11 cellular contexts compared by ENCODE assay signal in genomic region chr3:156460206-156460609, GRCh38.
DNase-seq lines count a peak whose midpoint lies in the region; ATAC-seq, FAIRE-seq and TF ChIP-seq lines count a peak whose summit lies in the region.
"Had no signal": no experiment of that assay in that cellular context is flagged by ENCODE, and none has a peak within 500 bp of the region (broad histone marks: within the 10 kb centered on the region; RNA-seq: fewer than 3 reads in every experiment).

No MANE protein-coding gene starts in this region.

- no peak for FAIRE-seq in HTR-8/SVneo (lab: Jason Lieb, UNC)
- FAIRE-seq: endometrium had no signal

- H3K36me3 ChIP-seq in ascending aorta (no peaks in the 10 kb centered on the region), tibial nerve (no peaks in the 10 kb centered on the region)

- H3K4me1 ChIP-seq in ascending aorta (peaks cover 6 to 34% of the 10 kb centered on the region in 2 donors), tibial nerve (peaks cover 0 to 3% (median 0%) of the 10 kb centered on the region in 4 donors)

- no peak overlapping the region for H3K4me3 ChIP-seq in ascending aorta
- H3K4me3 ChIP-seq in tibial nerve, result no peak overlapping the region
- H3K4me3 ChIP-seq: hepatocyte had no signal

- ATAC-seq in GM18511 (IDR thresholded peaks at IDR 0.05; ENCODE audit: unreplicated experiment) (peak; percentile 72), GM21717 (IDR thresholded peaks at IDR 0.05; ENCODE audit: unreplicated experiment) (peak; percentile 84), HG03378 (IDR thresholded peaks at IDR 0.05; ENCODE audit: unreplicated experiment) (peak; percentile 53), Right ventricle myocardium inferior (no peak)
- ATAC-seq: activated T-cell treated with anti-CD3 and anti-CD28 coated beads, Interleukin-2, amount 50 U/mL, for 72 hours had no signal

- TF ChIP-seq CTCF in ascending aorta (IDR thresholded peaks at IDR 0.05) (no peak), tibial nerve (IDR thresholded peaks at IDR 0.05) (no peak)

- no peaks in the 10 kb centered on the region for H3K9me3 ChIP-seq in ascending aorta
- no peaks in the 10 kb centered on the region for H3K9me3 ChIP-seq in tibial nerve

- WGBS in tibial nerve, 2 donors, result 49 to 60% methylated on average over 2 of the region's 2 CpGs

- no peaks in the 10 kb centered on the region for H3K27me3 ChIP-seq in ascending aorta
- H3K27me3 ChIP-seq in tibial nerve, result no peaks in the 10 kb centered on the region
- H3K27me3 ChIP-seq: hepatocyte had no signal

- intact Hi-C loops in ascending aorta (cut with DNase I) (no loop called here), Right ventricle myocardium inferior (cut with DNase I) (loop anchor here (5.0 kb wide), 1 partner anchor 47 kb away; no protein-coding TSS in a partner anchor)

- H3K27ac ChIP-seq in ascending aorta (peak overlapping the region; percentile 11 to 20), tibial nerve (no peak overlapping the region)
- H3K27ac ChIP-seq: hepatocyte had no signal

- no peak for TF ChIP-seq POLR2A in tibial nerve (IDR thresholded peaks at IDR 0.05)

- TF ChIP-seq EP300 in tibial nerve (IDR thresholded peaks at IDR 0.05), result no peak

- DNase-seq in ascending aorta (ENCODE audit: low spot score in 2 of 2), result no peak
- DNase-seq in hepatic stellate cell (ENCODE audit: low spot score), result no peak
- no peak for DNase-seq in HTR-8/SVneo (ENCODE audit: insufficient read length, low spot score)
- no peak for DNase-seq in Right ventricle myocardium inferior (ENCODE audit: missing footprints)
- no peak for DNase-seq in tibial nerve (ENCODE audit: low spot score in 2 of 2)
- DNase-seq: activated T-cell treated with anti-CD3 and anti-CD28 coated beads, Interleukin-2, amount 50 U/mL, for 72 hours had no signal

Comparison
In these comparisons a context has a peak if more than half of its experiments do, and no peak if none do; other contexts are left out.
1. H3K27ac ChIP-seq: peak in ascending aorta (2 of 2); none in tibial nerve (0 of 4).